In genomic region chr1:15323351-15323988, GRCh38 we compare ENCODE assay signal across 8 cellular contexts.
A peak's percentile ranks its signal among the peaks of the same experiment; 100 is the strongest.
DNase-seq lines count a peak whose midpoint lies in the region; ATAC-seq and TF ChIP-seq lines count a peak whose summit lies in the region.

No MANE protein-coding gene starts in this region.

- no peaks in the 10 kb centered on the region for H3K27me3 ChIP-seq in esophagus muscularis mucosa
- no peaks in the 10 kb centered on the region for H3K27me3 ChIP-seq in naive thymus-derived CD4-positive, alpha-beta T cell (ENCODE audit: control insufficient read depth in 2 of 2, insufficient read depth in 2 of 2, low read length in 2 of 2)

- H3K27ac Mint-ChIP-seq in naive thymus-derived CD4-positive, alpha-beta T cell: no peak overlapping the region

- no peak overlapping the region for H3K4me3 ChIP-seq in esophagus muscularis mucosa
- H3K4me3 ChIP-seq in naive thymus-derived CD4-positive, alpha-beta T cell (ENCODE audit: low read length): no peak overlapping the region

- H3K36me3 Mint-ChIP-seq in naive thymus-derived CD4-positive, alpha-beta T cell: no peaks in the 10 kb centered on the region

- H3K9me3 Mint-ChIP-seq in naive thymus-derived CD4-positive, alpha-beta T cell: peaks cover 0 to 13% (median 3%) of the 10 kb centered on the region in 11 donors

- 42% methylated on average over 15 of the region's 15 CpGs for WGBS in esophagus muscularis mucosa

- H3K4me1 ChIP-seq in esophagus muscularis mucosa: peaks cover 5 to 18% (median 12%) of the 10 kb centered on the region in 4 donors
- H3K4me1 ChIP-seq in naive thymus-derived CD4-positive, alpha-beta T cell (ENCODE audit: control insufficient read depth in 2 of 2, insufficient read depth in 2 of 2, low read length in 2 of 2): no peaks in the 10 kb centered on the region

- peak; percentile 98 for ATAC-seq in naive thymus-derived CD4-positive, alpha-beta T cell

- TF ChIP-seq EP300 in esophagus muscularis mucosa (IDR thresholded peaks at IDR 0.05): no peak

- TF ChIP-seq CTCF in esophagus muscularis mucosa (IDR thresholded peaks at IDR 0.05): peak in 2 of 3 experiments; percentile 97 to 99

- peaks cover 0 to 7% (median 3%) of the 10 kb centered on the region in 4 donors for H3K9me3 ChIP-seq in esophagus muscularis mucosa
- H3K9me3 ChIP-seq in naive thymus-derived CD4-positive, alpha-beta T cell (ENCODE audit: control insufficient read depth in 2 of 3, low read length in 3 of 3): no peaks in the 10 kb centered on the region

- peaks cover 0 to 29% (median 5%) of the 10 kb centered on the region in 5 donors for H3K27me3 Mint-ChIP-seq in naive thymus-derived CD4-positive, alpha-beta T cell

- no peaks in the 10 kb centered on the region for H3K36me3 ChIP-seq in esophagus muscularis mucosa
- H3K36me3 ChIP-seq in naive thymus-derived CD4-positive, alpha-beta T cell (ENCODE audit: control insufficient read depth in 2 of 3, insufficient read depth in 3 of 3, low read length in 3 of 3): no peaks in the 10 kb centered on the region

- no peak for TF ChIP-seq POLR2A in esophagus muscularis mucosa (IDR thresholded peaks at IDR 0.05; ENCODE audit: low read depth)

- DNase-seq in D341Med (ENCODE audit: low spot score): peak; percentile 83
- peak; percentile 77 for DNase-seq in HT1080 (ENCODE audit: low read depth)
- peak; percentile 84 for DNase-seq in OCI-M1 (lab: John Stamatoyannopoulos, UW)
- peak; percentile 63 for DNase-seq in activated T-cell treated with anti-CD3 and anti-CD28 coated beads for 4 hours
- no peak for DNase-seq in esophagus muscularis mucosa (ENCODE audit: extremely low spot score)
- peak; percentile 38 to 70 (median 60) for DNase-seq in naive thymus-derived CD4-positive, alpha-beta T cell
- DNase-seq in stimulated activated CD8-positive, alpha-beta memory T cell treated with anti-CD3 and anti-CD28 coated beads, Interleukin-7, amount 100 ng/mL, for 24 hours (ENCODE audit: low read depth): peak; percentile 45
- no peak for DNase-seq in 8988T

- H3K27ac ChIP-seq in esophagus muscularis mucosa (replicated peaks in 1 of 4): no peak overlapping the region
- H3K27ac ChIP-seq in naive thymus-derived CD4-positive, alpha-beta T cell (ENCODE audit: low read depth, low read length): no peak overlapping the region

- POLR2A ChIA-PET in naive thymus-derived CD4-positive, alpha-beta T cell (lab: Charles Lee): interaction anchor here (0.8 kb wide), 1 partner anchor 104 kb away, joined by 3 read pairs; no protein-coding TSS in a partner anchor

- no peak overlapping the region for H3K4me3 Mint-ChIP-seq in naive thymus-derived CD4-positive, alpha-beta T cell

- intact Hi-C loops in esophagus muscularis mucosa (cut with DNase I): loop anchor here (1.0 to 10.0 kb wide), 2 partner anchors 51 to 108 kb away; no protein-coding TSS in a partner anchor
- intact Hi-C loops in naive thymus-derived CD4-positive, alpha-beta T cell (cut with micrococcal nuclease): loop anchor here (1.0 to 5.0 kb wide), 3 partner anchors 39 to 179 kb away; no protein-coding TSS in a partner anchor

- CTCF ChIA-PET in naive thymus-derived CD4-positive, alpha-beta T cell (lab: Charles Lee): interaction anchor here (0.6 to 3.5 kb wide), 14 partner anchors 10 to 155 kb away, joined by 3 to 64 read pairs (median 3); partner anchors contain the start of gene CTRC

- H3K4me1 Mint-ChIP-seq in naive thymus-derived CD4-positive, alpha-beta T cell: peaks cover 0 to 7% (median 0%) of the 10 kb centered on the region in 7 donors

Comparison
In these comparisons a context has a peak if more than half of its experiments do, and no peak if none do; other contexts are left out.
1. DNase-seq: peak in D341Med (single experiment), HT1080 (single experiment), OCI-M1 (single experiment), activated T-cell treated with anti-CD3 and anti-CD28 coated beads for 4 hours (single experiment), naive thymus-derived CD4-positive, alpha-beta T cell (9 of 9) and stimulated activated CD8-positive, alpha-beta memory T cell treated with anti-CD3 and anti-CD28 coated beads, Interleukin-7, amount 100 ng/mL, for 24 hours (single experiment); none in esophagus muscularis mucosa (single experiment) and 8988T (single experiment).